30 cellular contexts compared by ENCODE assay signal in the genomic region with DNA sequence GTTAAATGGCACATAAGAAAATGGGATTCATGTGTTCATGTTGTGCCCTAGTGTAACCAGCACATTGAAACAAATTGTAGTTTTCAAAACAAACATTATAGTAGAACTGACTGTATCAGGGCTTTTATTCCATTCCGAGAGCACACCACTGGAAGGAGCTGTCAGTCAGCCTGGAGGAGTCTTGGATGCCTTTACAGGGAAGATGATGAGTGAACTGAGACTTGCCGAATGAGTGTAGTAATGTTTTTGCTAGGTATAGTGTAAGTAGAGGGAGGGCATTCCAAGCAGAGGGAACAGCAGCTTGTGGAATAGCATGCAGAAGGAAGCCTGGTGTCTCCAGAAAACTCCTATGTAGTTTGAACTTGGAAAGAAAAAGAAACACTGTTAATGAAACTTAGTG.
"Had no signal": no experiment of that assay in that cellular context is flagged by ENCODE, and none has a peak within 500 bp of the region (broad histone marks: within the 10 kb centered on the region; RNA-seq: fewer than 3 reads in every experiment).

No MANE protein-coding gene starts in this region.

- H3K27me3 ChIP-seq: cardiac muscle cell, colonic mucosa, dorsolateral prefrontal cortex, gastroesophageal sphincter, hepatocyte, right atrium auricular region, suprapubic skin, tibial artery, upper lobe of right lung had no signal

- DNase-seq: activated CD4-positive, alpha-beta T cell treated with anti-CD3 and anti-CD28 coated beads for 36 hours; activated CD4-positive, CD25-positive, alpha-beta regulatory T cell; activated naive CD4-positive, alpha-beta T cell; activated T-cell treated with anti-CD3 and anti-CD28 coated beads for 4 hours; activated T-cell treated with anti-CD3 and anti-CD28 coated beads, Interleukin-2, amount 50 U/mL, for 72 hours; aorta; cerebellar nuclear complex; colonic mucosa; dorsolateral prefrontal cortex; effector memory CD4-positive, alpha-beta T cell; islet precursor cell; left cardiac atrium; mammary epithelial cell; midbrain; naive thymus-derived CD4-positive, alpha-beta T cell; nucleus accumbens; stimulated activated CD4-positive, alpha-beta T cell treated with anti-CD3 and anti-CD28 coated beads, Interleukin-1b, Interleukin-23, amount 100 ng/mL, for 48 hours; stimulated activated naive CD4-positive, alpha-beta T cell; tibial artery; upper lobe of right lung had no signal

- H3K4me2 ChIP-seq: hepatocyte, smooth muscle cell had no signal

- H3K27ac ChIP-seq: cardiac muscle cell, colonic mucosa, dorsolateral prefrontal cortex, gastroesophageal sphincter, hepatocyte, right atrium auricular region, suprapubic skin, tibial artery, upper lobe of right lung had no signal

- ATAC-seq: activated CD4-positive, alpha-beta T cell treated with anti-CD3 and anti-CD28 coated beads for 36 hours; activated T-cell treated with anti-CD3 and anti-CD28 coated beads, Interleukin-2, amount 50 U/mL, for 72 hours; gastroesophageal sphincter; naive thymus-derived CD4-positive, alpha-beta T cell; upper lobe of right lung had no signal

- H3K27ac Mint-ChIP-seq: activated CD4-positive, alpha-beta T cell treated with anti-CD3 and anti-CD28 coated beads for 36 hours; activated naive CD8-positive, alpha-beta T cell; activated T-cell treated with anti-CD3 and anti-CD28 coated beads, Interleukin-2, amount 50 U/mL, for 72 hours; brain; naive thymus-derived CD4-positive, alpha-beta T cell; T-helper 2 cell treated with Interferon-gamma antibody and Interleukin-4, amounts not matched to agents 5 μg/mL and 100 μg/mL, for 36 hours had no signal

- H3K9me3 ChIP-seq: colonic mucosa, gastroesophageal sphincter, right atrium auricular region, suprapubic skin, tibial artery, upper lobe of right lung had no signal

- H3K27me3 Mint-ChIP-seq: activated CD4-positive, alpha-beta T cell treated with anti-CD3 and anti-CD28 coated beads for 36 hours; activated naive CD8-positive, alpha-beta T cell; brain; naive thymus-derived CD4-positive, alpha-beta T cell had no signal

- H3K4me1 ChIP-seq: colonic mucosa had no signal

- H3K4me3 Mint-ChIP-seq: activated CD4-positive, alpha-beta T cell treated with anti-CD3 and anti-CD28 coated beads for 36 hours; activated naive CD8-positive, alpha-beta T cell; activated T-cell treated with anti-CD3 and anti-CD28 coated beads, Interleukin-2, amount 50 U/mL, for 72 hours; brain; naive thymus-derived CD4-positive, alpha-beta T cell; neural crest cell; T-helper 2 cell treated with Interferon-gamma antibody and Interleukin-4, amounts not matched to agents 5 μg/mL and 100 μg/mL, for 36 hours had no signal

- H3K4me3 ChIP-seq: cardiac muscle cell, colonic mucosa, dorsolateral prefrontal cortex, gastroesophageal sphincter, hepatocyte, right atrium auricular region, smooth muscle cell, suprapubic skin, tibial artery, upper lobe of right lung had no signal

- H2AFZ ChIP-seq: hepatocyte had no signal

- H3K36me3 ChIP-seq: cardiac muscle cell, colonic mucosa, gastroesophageal sphincter, right atrium auricular region, suprapubic skin, tibial artery, upper lobe of right lung had no signal
